In the genomic region with DNA sequence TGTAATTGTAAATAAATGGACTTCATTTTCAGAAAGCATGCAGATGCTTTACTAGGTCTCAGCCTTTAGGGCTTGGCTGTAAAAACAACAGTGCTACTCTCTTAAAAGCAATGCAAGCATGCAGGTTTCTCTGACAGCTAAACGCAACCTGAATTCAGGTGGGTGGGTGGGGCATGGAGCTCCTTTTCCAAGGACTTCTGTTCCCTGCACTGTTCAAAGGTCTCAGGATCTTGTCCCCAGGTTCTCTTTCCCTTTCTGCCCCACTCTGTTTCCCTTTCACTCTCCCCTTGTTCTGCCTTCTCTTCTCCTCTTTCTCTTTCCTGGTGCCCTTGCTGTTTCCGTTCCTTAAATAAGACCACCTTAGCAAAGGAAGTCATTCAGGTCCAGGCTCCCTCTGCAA, we compare ENCODE assay signal across 1 cellular context.
TF ChIP-seq lines count a peak whose summit lies in the region.

No MANE protein-coding gene starts in this region.

TF ChIP-seq in H1, 55 proteins besides CTCF, POLR2A, EP300 and RAD21 (continued from another document):
- no peak for TF ChIP-seq BACH1 (IDR thresholded peaks at IDR 0.05; ENCODE audit: low read length)
- TF ChIP-seq PHF8 (conservative IDR thresholded peaks at IDR 0.05; ENCODE audit: low read depth, low read length): no peak
- TF ChIP-seq, protein P1, sequence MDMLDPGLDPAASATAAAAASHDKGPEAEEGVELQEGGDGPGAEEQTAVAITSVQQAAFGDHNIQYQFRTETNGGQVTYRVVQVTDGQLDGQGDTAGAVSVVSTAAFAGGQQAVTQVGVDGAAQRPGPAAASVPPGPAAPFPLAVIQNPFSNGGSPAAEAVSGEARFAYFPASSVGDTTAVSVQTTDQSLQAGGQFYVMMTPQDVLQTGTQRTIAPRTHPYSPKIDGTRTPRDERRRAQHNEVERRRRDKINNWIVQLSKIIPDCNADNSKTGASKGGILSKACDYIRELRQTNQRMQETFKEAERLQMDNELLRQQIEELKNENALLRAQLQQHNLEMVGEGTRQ (IDR thresholded peaks at IDR 0.05; ENCODE audit: low read length): no peak
- no peak for TF ChIP-seq TCF12 (IDR thresholded peaks at IDR 0.05; ENCODE audit: low read depth, low read length)
- TF ChIP-seq SIN3A (conservative IDR thresholded peaks at IDR 0.05 in 1 of 2, IDR thresholded peaks at IDR 0.05 in 1 of 2; ENCODE audit: low read depth in 1 of 2, low read length in 2 of 2): no peak
- TF ChIP-seq, protein P2, sequence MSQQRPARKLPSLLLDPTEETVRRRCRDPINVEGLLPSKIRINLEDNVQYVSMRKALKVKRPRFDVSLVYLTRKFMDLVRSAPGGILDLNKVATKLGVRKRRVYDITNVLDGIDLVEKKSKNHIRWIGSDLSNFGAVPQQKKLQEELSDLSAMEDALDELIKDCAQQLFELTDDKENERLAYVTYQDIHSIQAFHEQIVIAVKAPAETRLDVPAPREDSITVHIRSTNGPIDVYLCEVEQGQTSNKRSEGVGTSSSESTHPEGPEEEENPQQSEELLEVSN (IDR thresholded peaks at IDR 0.05): no peak
- TF ChIP-seq CHD1 (IDR thresholded peaks at IDR 0.05; ENCODE audit: low read depth, low read length): no peak
- TF ChIP-seq CREB1 (IDR thresholded peaks at IDR 0.05): no peak
- TF ChIP-seq SP1 (IDR thresholded peaks at IDR 0.05; ENCODE audit: low read depth, low read length): no peak
